ENCODE assay signal across 17 cellular contexts in the genomic region with DNA sequence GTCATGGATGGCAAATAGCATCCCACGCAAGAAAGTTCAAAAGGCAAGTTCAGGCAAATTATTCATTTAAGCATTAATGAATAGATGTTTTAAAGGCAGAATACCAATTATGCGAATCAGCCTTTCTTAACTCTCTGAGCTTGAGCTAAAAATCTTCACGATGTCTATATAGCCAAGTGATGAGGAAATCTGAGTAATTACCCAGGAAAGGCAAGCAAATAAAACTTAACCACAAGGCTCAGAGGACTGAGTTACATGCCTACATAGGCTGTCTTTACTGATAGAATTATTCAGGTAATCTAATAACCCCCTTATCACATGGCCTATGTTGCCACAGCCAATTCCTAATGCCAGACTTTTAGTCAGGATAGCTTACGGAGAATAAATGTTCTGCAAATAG.
A peak's percentile ranks its signal among the peaks of the same experiment; 100 is the strongest.
DNase-seq lines count a peak whose midpoint lies in the region; ATAC-seq, FAIRE-seq and TF ChIP-seq lines count a peak whose summit lies in the region.
"Had no signal": no experiment of that assay in that cellular context is flagged by ENCODE, and none has a peak within 500 bp of the region (broad histone marks: within the 10 kb centered on the region; RNA-seq: fewer than 3 reads in every experiment).

No MANE protein-coding gene starts in this region.

- no peaks in the 10 kb centered on the region for H3K36me3 ChIP-seq in keratinocyte (ENCODE audit: control insufficient read depth in 2 of 2, extremely low read depth in 1 of 2, insufficient read depth in 2 of 2, low read length in 2 of 2)
- H3K36me3 ChIP-seq: BLaER1, SJSA1, uterus had no signal

- peak overlapping the region; percentile 84 for H3K4me2 ChIP-seq in keratinocyte (ENCODE audit: control insufficient read depth, extremely low read depth, insufficient read depth, low read depth, low read length)
- H3K4me2 ChIP-seq: BLaER1 had no signal

- no peaks in the 10 kb centered on the region for H3K9me3 ChIP-seq in keratinocyte (ENCODE audit: control insufficient read depth, low read depth, low read length)
- H3K9me3 ChIP-seq: BLaER1, SJSA1, uterus had no signal

- H3K4me1 ChIP-seq in keratinocyte (ENCODE audit: control insufficient read depth, extremely low read depth, insufficient read depth, low read length): peaks cover 90% of the 10 kb centered on the region
- H3K4me1 ChIP-seq: BLaER1, uterus had no signal

- H3K9me1 ChIP-seq in keratinocyte (ENCODE audit: control insufficient read depth, extremely low read depth, insufficient read depth, low read length): no peaks in the 10 kb centered on the region

- FAIRE-seq in keratinocyte (lab: Jason Lieb, UNC): peak; percentile 95
- FAIRE-seq: H1 had no signal

- dilution Hi-C loops in keratinocyte (cut with MboI; ENCODE audit: extremely low pct_ligation_motif_present, low sequenced_read_pairs): no loop called here

- TF ChIP-seq CTCF in AG10803 (conservative IDR thresholded peaks at IDR 0.05; ENCODE audit: low read length) (no peak), cardiac fibroblast (IDR thresholded peaks at IDR 0.05; ENCODE audit: low read depth, low read length) (no peak), keratinocyte (optimal IDR thresholded peaks at IDR 0.05 in 1 of 3, IDR thresholded peaks at IDR 0.05 in 1 of 3, conservative IDR thresholded peaks at IDR 0.05 in 1 of 3; ENCODE audit: extremely low read depth in 1 of 3, insufficient read depth in 2 of 3, low read length in 3 of 3) (no peak)

- DNase-seq in AG10803 (ENCODE audit: low read depth): peak; percentile 89
- DNase-seq in LHCN-M2 (ENCODE audit: low read depth): peak; percentile 79
- peak; percentile 69 to 84 for DNase-seq in cardiac fibroblast (ENCODE audit: low read depth in 2 of 2)
- peak; percentile 69 for DNase-seq in keratinocyte (ENCODE audit: low read depth, low spot score)
- no peak for DNase-seq in NCI-H1105 (lab: John Stamatoyannopoulos, UW)
- DNase-seq in stimulated activated CD4-positive, alpha-beta T cell treated with anti-CD3 and anti-CD28 coated beads, Interleukin-2, amount 100 ng/mL, for 24 hours: no peak
- DNase-seq in activated CD8-positive, alpha-beta memory T cell treated with anti-CD3 and anti-CD28 coated beads, Interleukin-2, amount 50 U/mL, for 4 hours: no peak
- DNase-seq: activated CD8-positive, alpha-beta memory T cell treated with anti-CD3 and anti-CD28 coated beads for 24 hours; activated gamma-delta T cell; naive thymus-derived CD4-positive, alpha-beta T cell; NCI-H187 treated with DMSO at 0.1 percent for 48 hours; stimulated activated CD4-positive, alpha-beta T cell treated with anti-CD3 and anti-CD28 coated beads, Interleukin-4, amount 100 ng/mL, for 1 hour; uterus had no signal

- no peaks in the 10 kb centered on the region for H4K20me1 ChIP-seq in keratinocyte (ENCODE audit: control insufficient read depth, extremely low read depth, insufficient read depth, low read length)
- H4K20me1 ChIP-seq: BLaER1 had no signal

- peaks cover 5% of the 10 kb centered on the region for H3K79me2 ChIP-seq in keratinocyte (ENCODE audit: control insufficient read depth, insufficient read depth, low read length)

- no peak overlapping the region for H2AFZ ChIP-seq in keratinocyte (ENCODE audit: control insufficient read depth, low read length)

- peak overlapping the region; percentile 95 for H3K27ac ChIP-seq in keratinocyte (ENCODE audit: control insufficient read depth, insufficient read depth, low read length)
- H3K27ac ChIP-seq: BLaER1, SJSA1, uterus had no signal

- no peaks in the 10 kb centered on the region for H3K27me3 ChIP-seq in keratinocyte (ENCODE audit: control insufficient read depth, extremely low read depth, insufficient read depth, low read length)
- H3K27me3 ChIP-seq: BLaER1, SJSA1, uterus had no signal

- no peak for ATAC-seq in HG03135 (IDR thresholded peaks at IDR 0.05; ENCODE audit: unreplicated experiment)
- ATAC-seq: naive thymus-derived CD4-positive, alpha-beta T cell had no signal

- peak overlapping the region; percentile 66 for H3K9ac ChIP-seq in keratinocyte (ENCODE audit: control insufficient read depth, extremely low read depth, insufficient read depth, low read length)
- H3K9ac ChIP-seq: BLaER1 had no signal

- H3K4me3 ChIP-seq in AG10803 (ENCODE audit: low read length) (no peak overlapping the region), cardiac fibroblast (replicated peaks in 1 of 2; ENCODE audit: low read depth in 2 of 2, low read length in 2 of 2) (no peak overlapping the region), keratinocyte (ENCODE audit: control insufficient read depth in 2 of 3, extremely low read depth in 1 of 3, insufficient read depth in 2 of 3, low read depth in 1 of 3, low read length in 3 of 3) (peak overlapping the region in 1 of 3 experiments; percentile 11)
- H3K4me3 ChIP-seq: BLaER1, SJSA1, uterus had no signal

Comparison
In these comparisons a context has a peak if more than half of its experiments do, and no peak if none do; other contexts are left out.
1. DNase-seq: peak in AG10803 (single experiment), LHCN-M2 (single experiment), cardiac fibroblast (2 of 2) and keratinocyte (single experiment); none in NCI-H1105 (single experiment), stimulated activated CD4-positive, alpha-beta T cell treated with anti-CD3 and anti-CD28 coated beads, Interleukin-2, amount 100 ng/mL, for 24 hours (0 of 2) and activated CD8-positive, alpha-beta memory T cell treated with anti-CD3 and anti-CD28 coated beads, Interleukin-2, amount 50 U/mL, for 4 hours (single experiment).